In genomic region chr19:48741222-48741999, GRCh38 we compare ENCODE assay signal across 1 cellular context.
TF ChIP-seq lines count a peak whose summit lies in the region.

No MANE protein-coding gene starts in this region.

TF ChIP-seq in H1, 55 proteins besides CTCF, POLR2A, EP300 and RAD21:
- TF ChIP-seq TAF1 (IDR thresholded peaks at IDR 0.05; ENCODE audit: low read depth, low read length) (no peak), FOSL1 (IDR thresholded peaks at IDR 0.05; ENCODE audit: insufficient read depth, low read depth, low read length) (no peak), TBP (IDR thresholded peaks at IDR 0.05; ENCODE audit: low read depth, low read length) (peak; percentile 26), YY1 (IDR thresholded peaks at IDR 0.05; ENCODE audit: low read depth, low read length) (no peak), SIX5 (IDR thresholded peaks at IDR 0.05; ENCODE audit: low read depth, low read length) (no peak), SP1 (IDR thresholded peaks at IDR 0.05; ENCODE audit: low read depth, low read length) (0 out of 2 replicates have a peak, but pooled peaks have one; percentile 42), CREB1 (IDR thresholded peaks at IDR 0.05) (peak; percentile 31; the same call in 1 of the 2 replicates), ASH2L (IDR thresholded peaks at IDR 0.05; ENCODE audit: low read length) (no peak), EZH2 (IDR thresholded peaks at IDR 0.05; ENCODE audit: low read depth, low read length, severe bottlenecking) (no peak)
- TF ChIP-seq, protein P1, sequence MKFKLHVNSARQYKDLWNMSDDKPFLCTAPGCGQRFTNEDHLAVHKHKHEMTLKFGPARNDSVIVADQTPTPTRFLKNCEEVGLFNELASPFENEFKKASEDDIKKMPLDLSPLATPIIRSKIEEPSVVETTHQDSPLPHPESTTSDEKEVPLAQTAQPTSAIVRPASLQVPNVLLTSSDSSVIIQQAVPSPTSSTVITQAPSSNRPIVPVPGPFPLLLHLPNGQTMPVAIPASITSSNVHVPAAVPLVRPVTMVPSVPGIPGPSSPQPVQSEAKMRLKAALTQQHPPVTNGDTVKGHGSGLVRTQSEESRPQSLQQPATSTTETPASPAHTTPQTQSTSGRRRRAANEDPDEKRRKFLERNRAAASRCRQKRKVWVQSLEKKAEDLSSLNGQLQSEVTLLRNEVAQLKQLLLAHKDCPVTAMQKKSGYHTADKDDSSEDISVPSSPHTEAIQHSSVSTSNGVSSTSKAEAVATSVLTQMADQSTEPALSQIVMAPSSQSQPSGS (IDR thresholded peaks at IDR 0.05; ENCODE audit: low read length) = no peak
- TF ChIP-seq, protein P2, sequence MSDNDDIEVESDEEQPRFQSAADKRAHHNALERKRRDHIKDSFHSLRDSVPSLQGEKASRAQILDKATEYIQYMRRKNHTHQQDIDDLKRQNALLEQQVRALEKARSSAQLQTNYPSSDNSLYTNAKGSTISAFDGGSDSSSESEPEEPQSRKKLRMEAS (IDR thresholded peaks at IDR 0.05) = peak; percentile 10; the same call in 1 of the 2 replicates
- TF ChIP-seq, protein P3, sequence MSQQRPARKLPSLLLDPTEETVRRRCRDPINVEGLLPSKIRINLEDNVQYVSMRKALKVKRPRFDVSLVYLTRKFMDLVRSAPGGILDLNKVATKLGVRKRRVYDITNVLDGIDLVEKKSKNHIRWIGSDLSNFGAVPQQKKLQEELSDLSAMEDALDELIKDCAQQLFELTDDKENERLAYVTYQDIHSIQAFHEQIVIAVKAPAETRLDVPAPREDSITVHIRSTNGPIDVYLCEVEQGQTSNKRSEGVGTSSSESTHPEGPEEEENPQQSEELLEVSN (IDR thresholded peaks at IDR 0.05) = no peak
